ENCODE assay signal across 34 cellular contexts in the genomic region with DNA sequence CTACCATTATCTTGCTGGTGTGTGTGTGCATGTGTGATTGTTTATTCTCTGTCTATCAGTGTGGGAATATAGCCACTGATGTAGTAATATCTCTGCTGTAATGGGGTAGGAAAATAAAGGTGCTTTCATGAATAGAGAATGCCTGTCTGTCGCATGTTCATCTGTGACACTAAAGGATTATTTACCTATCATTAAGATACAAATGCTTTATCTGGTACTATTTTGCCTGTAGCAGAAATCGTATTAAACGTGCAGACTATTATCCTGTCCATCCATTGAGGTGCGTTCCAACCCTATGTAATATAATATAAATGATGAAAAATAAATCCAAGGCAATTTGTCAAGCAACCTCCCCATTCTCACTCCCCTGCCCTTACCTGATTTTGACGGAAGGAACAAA.
"Had no signal": no experiment of that assay in that cellular context is flagged by ENCODE, and none has a peak within 500 bp of the region (broad histone marks: within the 10 kb centered on the region; RNA-seq: fewer than 3 reads in every experiment).

No MANE protein-coding gene starts in this region.

- H3K27ac ChIP-seq: KMS-11 had no signal

- H3K27me3 ChIP-seq: MG63 had no signal

- DNase-seq: Karpas-422, Kasumi-1, MG63, MM.1S, MV-4-11, NCI-H1048, NCI-H1092, NCI-H1092 treated with DMSO at 0.1 percent for 48 hours, NCI-H1105, NCI-H1105 treated with DMSO at 0.1 percent for 48 hours, NCI-H1417 treated with DMSO at 0.1 percent for 48 hours, NCI-H1436, NCI-H1436 treated with DMSO at 0.1 percent for 48 hours, NCI-H146, NCI-H1694, NCI-H1694 treated with DMSO at 0.1 percent for 48 hours, NCI-H187, NCI-H187 treated with DMSO at 0.1 percent for 48 hours, NCI-H1930, NCI-H2029, NCI-H2029 treated with DMSO at 0.1 percent for 48 hours, NCI-H2081, NCI-H2081 treated with DMSO at 0.1 percent for 48 hours, NCI-H2107, NCI-H2171, NCI-H2171 treated with DMSO at 0.1 percent for 48 hours, NCI-H2227 treated with DMSO at 0.1 percent for 48 hours, NCI-H226, NCI-H345, NCI-H446, NCI-H446 treated with DMSO at 0.1 percent for 48 hours, NCI-H510A, NCI-H510A treated with DMSO at 0.1 percent for 48 hours had no signal

- H3K36me3 ChIP-seq: MG63 had no signal

- H3K9me3 ChIP-seq: MG63 had no signal

- H3K4me2 ChIP-seq: KMS-11 had no signal

- H3K4me3 ChIP-seq: MG63 had no signal

- H3K9ac ChIP-seq: KMS-11 had no signal
